ENCODE assay signal across 1 cellular context in the genomic region with DNA sequence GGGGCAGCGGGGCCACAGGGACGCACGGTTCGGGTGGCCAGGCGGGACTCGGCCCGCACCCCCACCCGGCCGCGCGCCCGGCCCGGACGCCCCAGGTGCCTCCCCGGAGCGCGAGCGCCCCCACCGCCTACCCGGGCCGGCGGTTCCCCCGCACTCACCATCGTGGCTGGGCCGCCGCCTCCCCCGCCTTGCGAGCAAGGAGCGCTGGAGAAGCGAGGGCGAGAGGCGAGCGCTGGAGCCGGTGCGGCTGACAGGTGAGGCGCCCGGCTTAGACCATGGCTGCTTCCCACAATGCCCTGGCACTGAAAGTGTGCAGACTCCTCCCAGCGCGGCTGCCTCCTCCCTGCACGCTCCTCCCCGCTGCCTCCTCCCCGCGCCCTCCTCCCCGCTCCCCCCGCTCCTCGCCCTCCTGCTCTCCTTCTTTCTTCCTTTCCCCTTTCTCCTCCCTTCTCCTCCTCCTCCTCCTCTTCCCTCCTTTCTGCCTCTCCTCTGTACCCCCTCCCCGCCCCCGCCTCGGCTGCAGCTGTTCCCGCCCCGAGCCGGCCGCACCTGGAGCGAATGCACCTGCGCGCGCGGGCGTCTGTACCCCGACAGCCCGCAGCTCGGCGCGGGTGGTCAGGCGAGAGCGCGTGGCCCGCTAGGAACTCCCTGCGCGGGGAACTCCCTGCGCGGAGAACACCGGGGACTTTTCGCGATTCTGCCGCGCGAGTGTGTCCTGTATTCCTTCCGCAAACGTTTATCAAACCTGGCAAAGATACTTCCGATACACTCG.
TF ChIP-seq lines count a peak whose summit lies in the region.

A gene (minus strand): TSS at position 293 of the 772 bp plus-strand sequence. CDS start 132 bp downstream, at position 161.

TF ChIP-seq in HEK293, 187 proteins besides CTCF, POLR2A, EP300 and RAD21 (continued from another document and continues in another):
- TF ChIP-seq, protein P1, sequence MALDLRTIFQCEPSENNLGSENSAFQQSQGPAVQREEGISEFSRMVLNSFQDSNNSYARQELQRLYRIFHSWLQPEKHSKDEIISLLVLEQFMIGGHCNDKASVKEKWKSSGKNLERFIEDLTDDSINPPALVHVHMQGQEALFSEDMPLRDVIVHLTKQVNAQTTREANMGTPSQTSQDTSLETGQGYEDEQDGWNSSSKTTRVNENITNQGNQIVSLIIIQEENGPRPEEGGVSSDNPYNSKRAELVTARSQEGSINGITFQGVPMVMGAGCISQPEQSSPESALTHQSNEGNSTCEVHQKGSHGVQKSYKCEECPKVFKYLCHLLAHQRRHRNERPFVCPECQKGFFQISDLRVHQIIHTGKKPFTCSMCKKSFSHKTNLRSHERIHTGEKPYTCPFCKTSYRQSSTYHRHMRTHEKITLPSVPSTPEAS (tag by site-specific recombination; IDR thresholded peaks at IDR 0.05), result peak; percentile 7; the same call in 1 of the 2 replicates
- peak; percentile 84 for TF ChIP-seq EGR2 (tag by site-specific recombination; IDR thresholded peaks at IDR 0.05; ENCODE audit: low read depth)
- TF ChIP-seq ZFP3 (tag by site-specific recombination; IDR thresholded peaks at IDR 0.05; ENCODE audit: low read depth), result no peak
- TF ChIP-seq, protein P2, sequence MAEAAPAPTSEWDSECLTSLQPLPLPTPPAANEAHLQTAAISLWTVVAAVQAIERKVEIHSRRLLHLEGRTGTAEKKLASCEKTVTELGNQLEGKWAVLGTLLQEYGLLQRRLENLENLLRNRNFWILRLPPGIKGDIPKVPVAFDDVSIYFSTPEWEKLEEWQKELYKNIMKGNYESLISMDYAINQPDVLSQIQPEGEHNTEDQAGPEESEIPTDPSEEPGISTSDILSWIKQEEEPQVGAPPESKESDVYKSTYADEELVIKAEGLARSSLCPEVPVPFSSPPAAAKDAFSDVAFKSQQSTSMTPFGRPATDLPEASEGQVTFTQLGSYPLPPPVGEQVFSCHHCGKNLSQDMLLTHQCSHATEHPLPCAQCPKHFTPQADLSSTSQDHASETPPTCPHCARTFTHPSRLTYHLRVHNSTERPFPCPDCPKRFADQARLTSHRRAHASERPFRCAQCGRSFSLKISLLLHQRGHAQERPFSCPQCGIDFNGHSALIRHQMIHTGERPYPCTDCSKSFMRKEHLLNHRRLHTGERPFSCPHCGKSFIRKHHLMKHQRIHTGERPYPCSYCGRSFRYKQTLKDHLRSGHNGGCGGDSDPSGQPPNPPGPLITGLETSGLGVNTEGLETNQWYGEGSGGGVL (tag by site-specific recombination; IDR thresholded peaks at IDR 0.05), result peak; percentile 94
- no peak for TF ChIP-seq ZNF654 (tag by site-specific recombination; IDR thresholded peaks at IDR 0.05; ENCODE audit: low read depth)
- no peak for TF ChIP-seq SETDB1 (IDR thresholded peaks at IDR 0.05; ENCODE audit: insufficient read length, low read length)
- no peak for TF ChIP-seq REPIN1 (tag by site-specific recombination; IDR thresholded peaks at IDR 0.05; ENCODE audit: low read depth)
- TF ChIP-seq, protein P3, sequence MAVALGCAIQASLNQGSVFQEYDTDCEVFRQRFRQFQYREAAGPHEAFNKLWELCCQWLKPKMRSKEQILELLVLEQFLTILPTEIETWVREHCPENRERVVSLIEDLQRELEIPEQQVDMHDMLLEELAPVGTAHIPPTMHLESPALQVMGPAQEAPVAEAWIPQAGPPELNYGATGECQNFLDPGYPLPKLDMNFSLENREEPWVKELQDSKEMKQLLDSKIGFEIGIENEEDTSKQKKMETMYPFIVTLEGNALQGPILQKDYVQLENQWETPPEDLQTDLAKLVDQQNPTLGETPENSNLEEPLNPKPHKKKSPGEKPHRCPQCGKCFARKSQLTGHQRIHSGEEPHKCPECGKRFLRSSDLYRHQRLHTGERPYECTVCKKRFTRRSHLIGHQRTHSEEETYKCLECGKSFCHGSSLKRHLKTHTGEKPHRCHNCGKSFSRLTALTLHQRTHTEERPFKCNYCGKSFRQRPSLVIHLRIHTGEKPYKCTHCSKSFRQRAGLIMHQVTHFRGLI (tag by site-specific recombination; IDR thresholded peaks at IDR 0.05), result no peak
- no peak for TF ChIP-seq ZNF571 (tag by site-specific recombination; IDR thresholded peaks at IDR 0.05)
- TF ChIP-seq, protein P4, sequence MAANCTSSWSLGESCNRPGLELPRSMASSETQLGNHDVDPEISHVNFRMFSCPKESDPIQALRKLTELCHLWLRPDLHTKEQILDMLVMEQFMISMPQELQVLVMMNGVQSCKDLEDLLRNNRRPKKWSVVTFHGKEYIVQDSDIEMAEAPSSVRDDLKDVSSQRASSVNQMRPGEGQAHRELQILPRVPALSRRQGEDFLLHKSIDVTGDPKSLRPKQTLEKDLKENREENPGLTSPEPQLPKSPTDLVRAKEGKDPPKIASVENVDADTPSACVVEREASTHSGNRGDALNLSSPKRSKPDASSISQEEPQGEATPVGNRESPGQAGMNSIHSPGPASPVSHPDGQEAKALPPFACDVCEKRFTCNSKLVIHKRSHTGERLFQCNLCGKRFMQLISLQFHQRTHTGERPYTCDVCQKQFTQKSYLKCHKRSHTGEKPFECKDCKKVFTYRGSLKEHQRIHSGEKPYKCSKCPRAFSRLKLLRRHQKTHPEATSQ (tag by site-specific recombination; IDR thresholded peaks at IDR 0.05), result no peak
- no peak for TF ChIP-seq ZNF624 (tag by site-specific recombination; IDR thresholded peaks at IDR 0.05)
- TF ChIP-seq FEZF1 (tag by site-specific recombination; IDR thresholded peaks at IDR 0.05), result no peak
- TF ChIP-seq, protein P5, sequence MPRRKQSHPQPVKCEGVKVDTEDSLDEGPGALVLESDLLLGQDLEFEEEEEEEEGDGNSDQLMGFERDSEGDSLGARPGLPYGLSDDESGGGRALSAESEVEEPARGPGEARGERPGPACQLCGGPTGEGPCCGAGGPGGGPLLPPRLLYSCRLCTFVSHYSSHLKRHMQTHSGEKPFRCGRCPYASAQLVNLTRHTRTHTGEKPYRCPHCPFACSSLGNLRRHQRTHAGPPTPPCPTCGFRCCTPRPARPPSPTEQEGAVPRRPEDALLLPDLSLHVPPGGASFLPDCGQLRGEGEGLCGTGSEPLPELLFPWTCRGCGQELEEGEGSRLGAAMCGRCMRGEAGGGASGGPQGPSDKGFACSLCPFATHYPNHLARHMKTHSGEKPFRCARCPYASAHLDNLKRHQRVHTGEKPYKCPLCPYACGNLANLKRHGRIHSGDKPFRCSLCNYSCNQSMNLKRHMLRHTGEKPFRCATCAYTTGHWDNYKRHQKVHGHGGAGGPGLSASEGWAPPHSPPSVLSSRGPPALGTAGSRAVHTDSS (tag by site-specific recombination; IDR thresholded peaks at IDR 0.05), result no peak
- no peak for TF ChIP-seq ZNF530 (tag by site-specific recombination; IDR thresholded peaks at IDR 0.05; ENCODE audit: low read depth)
- TF ChIP-seq, protein P6, sequence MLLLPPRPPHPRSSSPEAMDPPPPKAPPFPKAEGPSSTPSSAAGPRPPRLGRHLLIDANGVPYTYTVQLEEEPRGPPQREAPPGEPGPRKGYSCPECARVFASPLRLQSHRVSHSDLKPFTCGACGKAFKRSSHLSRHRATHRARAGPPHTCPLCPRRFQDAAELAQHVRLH (tag by site-specific recombination; IDR thresholded peaks at IDR 0.05), result no peak
- no peak for TF ChIP-seq ZNF202 (tag by site-specific recombination; IDR thresholded peaks at IDR 0.05; ENCODE audit: borderline replicate concordance)
- TF ChIP-seq HOXD13 (CRISPR knock-in tag; IDR thresholded peaks at IDR 0.05; ENCODE audit: borderline replicate concordance), result no peak
- TF ChIP-seq, protein P7, sequence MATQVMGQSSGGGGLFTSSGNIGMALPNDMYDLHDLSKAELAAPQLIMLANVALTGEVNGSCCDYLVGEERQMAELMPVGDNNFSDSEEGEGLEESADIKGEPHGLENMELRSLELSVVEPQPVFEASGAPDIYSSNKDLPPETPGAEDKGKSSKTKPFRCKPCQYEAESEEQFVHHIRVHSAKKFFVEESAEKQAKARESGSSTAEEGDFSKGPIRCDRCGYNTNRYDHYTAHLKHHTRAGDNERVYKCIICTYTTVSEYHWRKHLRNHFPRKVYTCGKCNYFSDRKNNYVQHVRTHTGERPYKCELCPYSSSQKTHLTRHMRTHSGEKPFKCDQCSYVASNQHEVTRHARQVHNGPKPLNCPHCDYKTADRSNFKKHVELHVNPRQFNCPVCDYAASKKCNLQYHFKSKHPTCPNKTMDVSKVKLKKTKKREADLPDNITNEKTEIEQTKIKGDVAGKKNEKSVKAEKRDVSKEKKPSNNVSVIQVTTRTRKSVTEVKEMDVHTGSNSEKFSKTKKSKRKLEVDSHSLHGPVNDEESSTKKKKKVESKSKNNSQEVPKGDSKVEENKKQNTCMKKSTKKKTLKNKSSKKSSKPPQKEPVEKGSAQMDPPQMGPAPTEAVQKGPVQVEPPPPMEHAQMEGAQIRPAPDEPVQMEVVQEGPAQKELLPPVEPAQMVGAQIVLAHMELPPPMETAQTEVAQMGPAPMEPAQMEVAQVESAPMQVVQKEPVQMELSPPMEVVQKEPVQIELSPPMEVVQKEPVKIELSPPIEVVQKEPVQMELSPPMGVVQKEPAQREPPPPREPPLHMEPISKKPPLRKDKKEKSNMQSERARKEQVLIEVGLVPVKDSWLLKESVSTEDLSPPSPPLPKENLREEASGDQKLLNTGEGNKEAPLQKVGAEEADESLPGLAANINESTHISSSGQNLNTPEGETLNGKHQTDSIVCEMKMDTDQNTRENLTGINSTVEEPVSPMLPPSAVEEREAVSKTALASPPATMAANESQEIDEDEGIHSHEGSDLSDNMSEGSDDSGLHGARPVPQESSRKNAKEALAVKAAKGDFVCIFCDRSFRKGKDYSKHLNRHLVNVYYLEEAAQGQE (tag by site-specific recombination; IDR thresholded peaks at IDR 0.05), result no peak
- no peak for TF ChIP-seq ZNF610 (tag by site-specific recombination; IDR thresholded peaks at IDR 0.05; ENCODE audit: borderline replicate concordance)
- TF ChIP-seq ZNF239 (tag by site-specific recombination; IDR thresholded peaks at IDR 0.05), result no peak
- TF ChIP-seq YY2 (tag by site-specific recombination; IDR thresholded peaks at IDR 0.05), result no peak
- TF ChIP-seq BCL11B (tag by site-specific recombination; IDR thresholded peaks at IDR 0.05; ENCODE audit: low read depth), result no peak
- TF ChIP-seq ZIC2 (tag by site-specific recombination; IDR thresholded peaks at IDR 0.05), result peak; percentile 54
- TF ChIP-seq ZNF701 (tag by site-specific recombination; IDR thresholded peaks at IDR 0.05), result no peak
- TF ChIP-seq ZSCAN30 (tag by site-specific recombination; IDR thresholded peaks at IDR 0.05), result no peak
- TF ChIP-seq, protein P8, sequence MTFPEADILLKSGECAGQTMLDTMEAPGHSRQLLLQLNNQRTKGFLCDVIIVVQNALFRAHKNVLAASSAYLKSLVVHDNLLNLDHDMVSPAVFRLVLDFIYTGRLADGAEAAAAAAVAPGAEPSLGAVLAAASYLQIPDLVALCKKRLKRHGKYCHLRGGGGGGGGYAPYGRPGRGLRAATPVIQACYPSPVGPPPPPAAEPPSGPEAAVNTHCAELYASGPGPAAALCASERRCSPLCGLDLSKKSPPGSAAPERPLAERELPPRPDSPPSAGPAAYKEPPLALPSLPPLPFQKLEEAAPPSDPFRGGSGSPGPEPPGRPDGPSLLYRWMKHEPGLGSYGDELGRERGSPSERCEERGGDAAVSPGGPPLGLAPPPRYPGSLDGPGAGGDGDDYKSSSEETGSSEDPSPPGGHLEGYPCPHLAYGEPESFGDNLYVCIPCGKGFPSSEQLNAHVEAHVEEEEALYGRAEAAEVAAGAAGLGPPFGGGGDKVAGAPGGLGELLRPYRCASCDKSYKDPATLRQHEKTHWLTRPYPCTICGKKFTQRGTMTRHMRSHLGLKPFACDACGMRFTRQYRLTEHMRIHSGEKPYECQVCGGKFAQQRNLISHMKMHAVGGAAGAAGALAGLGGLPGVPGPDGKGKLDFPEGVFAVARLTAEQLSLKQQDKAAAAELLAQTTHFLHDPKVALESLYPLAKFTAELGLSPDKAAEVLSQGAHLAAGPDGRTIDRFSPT (tag by site-specific recombination; IDR thresholded peaks at IDR 0.05), result peak; percentile 51; the same call in 1 of the 2 replicates
- peak; percentile 70 for TF ChIP-seq KLF8 (tag by site-specific recombination; IDR thresholded peaks at IDR 0.05)
- TF ChIP-seq ZFP41 (tag by site-specific recombination; IDR thresholded peaks at IDR 0.05; ENCODE audit: borderline replicate concordance), result no peak
- no peak for TF ChIP-seq ZNF664 (tag by site-specific recombination; IDR thresholded peaks at IDR 0.05)
- TF ChIP-seq KLF9 (tag by site-specific recombination; IDR thresholded peaks at IDR 0.05; ENCODE audit: low read depth), result no peak
- TF ChIP-seq, protein P9, sequence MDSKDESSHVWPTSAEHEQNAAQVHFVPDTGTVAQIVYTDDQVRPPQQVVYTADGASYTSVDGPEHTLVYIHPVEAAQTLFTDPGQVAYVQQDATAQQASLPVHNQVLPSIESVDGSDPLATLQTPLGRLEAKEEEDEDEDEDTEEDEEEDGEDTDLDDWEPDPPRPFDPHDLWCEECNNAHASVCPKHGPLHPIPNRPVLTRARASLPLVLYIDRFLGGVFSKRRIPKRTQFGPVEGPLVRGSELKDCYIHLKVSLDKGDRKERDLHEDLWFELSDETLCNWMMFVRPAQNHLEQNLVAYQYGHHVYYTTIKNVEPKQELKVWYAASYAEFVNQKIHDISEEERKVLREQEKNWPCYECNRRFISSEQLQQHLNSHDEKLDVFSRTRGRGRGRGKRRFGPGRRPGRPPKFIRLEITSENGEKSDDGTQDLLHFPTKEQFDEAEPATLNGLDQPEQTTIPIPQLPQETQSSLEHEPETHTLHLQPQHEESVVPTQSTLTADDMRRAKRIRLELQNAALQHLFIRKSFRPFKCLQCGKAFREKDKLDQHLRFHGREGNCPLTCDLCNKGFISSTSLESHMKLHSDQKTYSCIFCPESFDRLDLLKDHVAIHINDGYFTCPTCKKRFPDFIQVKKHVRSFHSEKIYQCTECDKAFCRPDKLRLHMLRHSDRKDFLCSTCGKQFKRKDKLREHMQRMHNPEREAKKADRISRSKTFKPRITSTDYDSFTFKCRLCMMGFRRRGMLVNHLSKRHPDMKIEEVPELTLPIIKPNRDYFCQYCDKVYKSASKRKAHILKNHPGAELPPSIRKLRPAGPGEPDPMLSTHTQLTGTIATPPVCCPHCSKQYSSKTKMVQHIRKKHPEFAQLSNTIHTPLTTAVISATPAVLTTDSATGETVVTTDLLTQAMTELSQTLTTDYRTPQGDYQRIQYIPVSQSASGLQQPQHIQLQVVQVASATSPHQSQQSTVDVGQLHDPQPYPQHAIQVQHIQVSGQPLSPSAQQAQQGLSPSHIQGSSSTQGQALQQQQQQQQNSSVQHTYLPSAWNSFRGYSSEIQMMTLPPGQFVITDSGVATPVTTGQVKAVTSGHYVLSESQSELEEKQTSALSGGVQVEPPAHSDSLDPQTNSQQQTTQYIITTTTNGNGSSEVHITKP (tag by site-specific recombination; IDR thresholded peaks at IDR 0.05), result no peak
